30 cellular contexts compared by ENCODE assay signal in genomic region chr10:20882091-20882490, GRCh38.
"Had no signal": no experiment of that assay in that cellular context is flagged by ENCODE, and none has a peak within 500 bp of the region (broad histone marks: within the 10 kb centered on the region; RNA-seq: fewer than 3 reads in every experiment).

No MANE protein-coding gene starts in this region.

- H3K4me1 ChIP-seq: gastrocnemius medialis, lower lobe of right lung had no signal

- FAIRE-seq: colon, endometrium, kidney had no signal

- ATAC-seq: effector memory CD8-positive, alpha-beta T cell; esophagus mucosa; gastrocnemius medialis; heart right ventricle; left colon; left lobe of liver; left ventricle myocardium superior; lower lobe of right lung; mucosa of descending colon had no signal

- H3K4me3 Mint-ChIP-seq: effector memory CD8-positive, alpha-beta T cell; endodermal cell; mesothelial cell of epicardium had no signal

- H3K36me3 Mint-ChIP-seq: naive B cell had no signal

- H3K9me3 Mint-ChIP-seq: effector memory CD8-positive, alpha-beta T cell; endodermal cell had no signal

- H3K4me1 Mint-ChIP-seq: naive B cell had no signal

- H3K27me3 Mint-ChIP-seq: effector memory CD8-positive, alpha-beta T cell; naive B cell had no signal

- H3K27ac ChIP-seq: coronary artery, dorsolateral prefrontal cortex, epithelial cell of prostate, esophagus squamous epithelium, gastrocnemius medialis, heart right ventricle, lower lobe of right lung had no signal

- H3K27ac Mint-ChIP-seq: effector memory CD8-positive, alpha-beta T cell; endodermal cell; mesothelial cell of epicardium; naive B cell had no signal

- H3K9me3 ChIP-seq: esophagus squamous epithelium, gastrocnemius medialis, heart right ventricle, lower lobe of right lung, mucosa of descending colon had no signal

- H3K27me3 ChIP-seq: dorsolateral prefrontal cortex, esophagus squamous epithelium, gastrocnemius medialis, heart right ventricle had no signal

- H3K4me3 ChIP-seq: coronary artery, dorsolateral prefrontal cortex, esophagus squamous epithelium, gastrocnemius medialis, heart right ventricle, lower lobe of right lung, mucosa of descending colon had no signal

- H3K36me3 ChIP-seq: gastrocnemius medialis had no signal

- DNase-seq: dermis blood vessel endothelial cell; dorsolateral prefrontal cortex; effector CD4-positive, alpha-beta T cell; effector memory CD8-positive, alpha-beta T cell; endodermal cell; erythroblast; esophagus squamous epithelium; foreskin fibroblast; foreskin melanocyte; gastrocnemius medialis; glutamatergic neuron; head of caudate nucleus; heart right ventricle; hippocampal formation; islet precursor cell; kidney; kidney glomerular epithelial cell; left colon; left ventricle myocardium superior; lower lobe of right lung; mesenchymal stem cell; mucosa of descending colon; naive B cell had no signal
